ENCODE assay signal across 11 cellular contexts in genomic region chr18:31778391-31778950, GRCh38. TPM values are rescaled to one million over a fixed set of nuclear protein-coding genes. Genes with fewer than 3 reads are reported as not detected.
"Had no signal": no experiment of that assay in that cellular context is flagged by ENCODE, and none has a peak within 500 bp of the region (broad histone marks: within the 10 kb centered on the region; RNA-seq: fewer than 3 reads in every experiment).

No MANE protein-coding gene starts in this region.

- H3K4me3 Mint-ChIP-seq: GM23338, H9 had no signal

- FAIRE-seq: H54 had no signal

- H3K4me3 ChIP-seq: GM23338 had no signal

- H3K4me2 ChIP-seq: GM23338, KMS-11 had no signal

- H3K27ac ChIP-seq: HL-60, KMS-11 had no signal

- H3K9ac ChIP-seq: KMS-11 had no signal

- DNase-seq: H9, HCEC 1CT, IMR-90, Karpas-422, KBM-7 had no signal

- H3K27ac Mint-ChIP-seq: GM23338, H9 had no signal

- H2AFZ ChIP-seq: GM23338 had no signal

- ATAC-seq: GM23338 had no signal

RNA-seq across cellular contexts. Expression of gene SLC25A52, which starts 17.8 kb away (rescaled TPM):
- total RNA-seq: GM23338, H9, HT1080, IMR-90, LHCN-M2 had no signal
- polyA plus RNA-seq: GM23338, IMR-90 had no signal
